Comparison of ENCODE assay signal across 1 cellular context in genomic region chr9:134287591-134288518, GRCh38.
TF ChIP-seq lines count a peak whose summit lies in the region.

No MANE protein-coding gene starts in this region.

TF ChIP-seq in K562, 482 proteins besides CTCF, POLR2A, EP300 and RAD21:
- TF ChIP-seq ERF (CRISPR knock-in tag; IDR thresholded peaks at IDR 0.05) (no peak), PURB (CRISPR knock-in tag; IDR thresholded peaks at IDR 0.05; ENCODE audit: low read depth) (no peak), FOXJ3 (CRISPR knock-in tag; IDR thresholded peaks at IDR 0.05) (no peak), CTBP1 (IDR thresholded peaks at IDR 0.05; ENCODE audit: borderline replicate concordance) (no peak), ZNF695 (CRISPR knock-in tag; IDR thresholded peaks at IDR 0.05) (no peak), TAF1 (IDR thresholded peaks at IDR 0.05; ENCODE audit: control insufficient read depth, extremely low read depth, insufficient read depth, low read length, severe bottlenecking) (no peak), IFI16 (CRISPR knock-in tag; IDR thresholded peaks at IDR 0.05) (no peak), BDP1 (IDR thresholded peaks at IDR 0.05; ENCODE audit: insufficient read depth, insufficient read length) (no peak), RBM14 (IDR thresholded peaks at IDR 0.05; ENCODE audit: borderline replicate concordance, insufficient read depth, low read depth, low read length) (no peak), THAP7 (CRISPR knock-in tag; IDR thresholded peaks at IDR 0.05) (no peak), ZNF318 (IDR thresholded peaks at IDR 0.05; ENCODE audit: borderline replicate concordance in 1 of 2, low read depth in 1 of 2) (no peak), ZNF274 (IDR thresholded peaks at IDR 0.05; ENCODE audit: borderline replicate concordance, low read depth, low read length) (no peak), ZNF668 (CRISPR knock-in tag; IDR thresholded peaks at IDR 0.05) (no peak), ZC3H4 (CRISPR knock-in tag; IDR thresholded peaks at IDR 0.05; ENCODE audit: borderline replicate concordance) (no peak), TSHZ1 (CRISPR knock-in tag; IDR thresholded peaks at IDR 0.05) (no peak), ZNF639 (CRISPR knock-in tag; conservative IDR thresholded peaks at IDR 0.05 in 1 of 2, IDR thresholded peaks at IDR 0.05 in 1 of 2) (no peak)
TF ChIP-seq in K562: peak in this region for 0.
